8 cellular contexts compared by ENCODE assay signal in genomic region chr6:17932362-17932852, GRCh38. TPM values are rescaled to one million over a fixed set of nuclear protein-coding genes. Genes with fewer than 3 reads are reported as not detected.
A peak's percentile ranks its signal among the peaks of the same experiment; 100 is the strongest.
DNase-seq lines count a peak whose midpoint lies in the region; ATAC-seq and TF ChIP-seq lines count a peak whose summit lies in the region.

No MANE protein-coding gene starts in this region.

- H3K36me3 ChIP-seq in MG63 (peaks cover 2% of the 10 kb centered on the region; the same call in 1 of the 2 replicates), left lung (no peaks in the 10 kb centered on the region), tibial artery (no peaks in the 10 kb centered on the region)

- H3K27me3 ChIP-seq in MG63 (no peaks in the 10 kb centered on the region), left lung (no peaks in the 10 kb centered on the region), tibial artery (no peaks in the 10 kb centered on the region)

- H3K4me3 ChIP-seq in MG63, result no peak overlapping the region
- H3K4me3 ChIP-seq in coronary artery, result peak overlapping the region; percentile 25
- no peak overlapping the region for H3K4me3 ChIP-seq in left lung
- no peak overlapping the region for H3K4me3 ChIP-seq in tibial artery

- peak; percentile 83 for DNase-seq in MG63
- DNase-seq in coronary artery (ENCODE audit: low spot score), result peak; percentile 84
- peak in 1 of 2 donors; percentile 65 for DNase-seq in left lung
- peak in 1 of 2 donors; percentile 49 for DNase-seq in tibial artery
- no peak for DNase-seq in activated CD4-positive, CD25-positive, alpha-beta regulatory T cell (lab: John Stamatoyannopoulos, UW)
- no peak for DNase-seq in COLO829 (ENCODE audit: low spot score)
- no peak for DNase-seq in activated CD4-positive, alpha-beta T cell treated with anti-CD3 and anti-CD28 coated beads, Interleukin-2, amount 50 U/mL, for 48 hours
- DNase-seq in cerebellar nuclear complex (lab: John Stamatoyannopoulos, UW), result no peak

- H3K9me3 ChIP-seq in MG63, result no peaks in the 10 kb centered on the region
- no peaks in the 10 kb centered on the region for H3K9me3 ChIP-seq in left lung
- H3K9me3 ChIP-seq in tibial artery, result no peaks in the 10 kb centered on the region

- peak overlapping the region; percentile 67 to 81 for H3K27ac ChIP-seq in coronary artery
- peak overlapping the region; percentile 75 to 85 for H3K27ac ChIP-seq in left lung
- H3K27ac ChIP-seq in tibial artery, result peak overlapping the region; percentile 39 to 61

- peak; percentile 94 for ATAC-seq in left lung

- intact Hi-C loops in left lung (cut with DNase I) (no loop called here), tibial artery (cut with DNase I; ENCODE audit: low total_unique reads) (no loop called here)

- peaks cover 15 to 79% of the 10 kb centered on the region in 2 donors for H3K4me1 ChIP-seq in left lung
- peaks cover 11 to 100% (median 71%) of the 10 kb centered on the region in 4 donors for H3K4me1 ChIP-seq in tibial artery

- TF ChIP-seq CTCF in coronary artery (IDR thresholded peaks at IDR 0.05) (no peak), left lung (IDR thresholded peaks at IDR 0.05) (no peak), tibial artery (IDR thresholded peaks at IDR 0.05) (no peak)

RNA-seq across cellular contexts. Expression of gene KIF13A, which starts 55.0 kb away (rescaled TPM):
- total RNA-seq in MG63 (2014; rRNA removed; shearing (Covaris generic); ENCODE audit: low replicate concordance), result 9.5 and 11.3 TPM in 2 replicates
- total RNA-seq in left lung, result 10 to 100 TPM; 42.7 to 49.3 TPM

Comparison
In these comparisons a context has a peak if more than half of its experiments do, and no peak if none do; other contexts are left out.
1. DNase-seq: peak in MG63 (single experiment) and coronary artery (single experiment); none in activated CD4-positive, CD25-positive, alpha-beta regulatory T cell (0 of 4), COLO829 (single experiment), activated CD4-positive, alpha-beta T cell treated with anti-CD3 and anti-CD28 coated beads, Interleukin-2, amount 50 U/mL, for 48 hours (0 of 2) and cerebellar nuclear complex (0 of 2).
2. Peak in every context shown above with its lines, with median percentiles within 50 percentile points of each other: H3K27ac ChIP-seq.